10 cellular contexts compared by ENCODE assay signal in genomic region chr11:393219-394033, GRCh38. TPM values are rescaled to one million over a fixed set of nuclear protein-coding genes. Genes with fewer than 3 reads are reported as not detected.
DNase-seq lines count a peak whose midpoint lies in the region; ATAC-seq and TF ChIP-seq lines count a peak whose summit lies in the region.
"Had no signal": no experiment of that assay in that cellular context is flagged by ENCODE, and none has a peak within 500 bp of the region (broad histone marks: within the 10 kb centered on the region; RNA-seq: fewer than 3 reads in every experiment).

No MANE protein-coding gene starts in this region.

- peaks cover 6% of the 10 kb centered on the region for H3K4me1 Mint-ChIP-seq in type B pancreatic cell (ENCODE audit: unreplicated experiment)

- H3K27ac Mint-ChIP-seq in type B pancreatic cell, result peak overlapping the region; percentile 81

- no peak for ATAC-seq in GM19455 (IDR thresholded peaks at IDR 0.05; ENCODE audit: unreplicated experiment)

- TF ChIP-seq CTCF in fibroblast of villous mesenchyme (IDR thresholded peaks at IDR 0.05; ENCODE audit: insufficient read depth, low read depth, low read length) (no peak), type B pancreatic cell (conservative IDR thresholded peaks at IDR 0.05) (no peak), WERI-Rb-1 (IDR thresholded peaks at IDR 0.05; ENCODE audit: low read depth, low read length) (no peak)

- no peaks in the 10 kb centered on the region for H3K4me1 ChIP-seq in SJCRH30

- H3K4me3 ChIP-seq in SJCRH30 (no peak overlapping the region), fibroblast of villous mesenchyme (ENCODE audit: low read depth, low read length) (no peak overlapping the region), WERI-Rb-1 (ENCODE audit: low read depth, low read length) (no peak overlapping the region)
- H3K4me3 ChIP-seq: thoracic aorta had no signal

- H3K27me3 ChIP-seq in SJCRH30, result no peaks in the 10 kb centered on the region
- H3K27me3 ChIP-seq in WERI-Rb-1 (ENCODE audit: insufficient read depth, low read depth, severe bottlenecking), result no peaks in the 10 kb centered on the region

- H3K9me3 ChIP-seq in SJCRH30 (replicated peaks) (no peaks in the 10 kb centered on the region), WERI-Rb-1 (ENCODE audit: severe bottlenecking) (no peaks in the 10 kb centered on the region)
- H3K9me3 ChIP-seq: thoracic aorta had no signal

- no peaks in the 10 kb centered on the region for H3K9me3 Mint-ChIP-seq in type B pancreatic cell

- H3K4me3 Mint-ChIP-seq in type B pancreatic cell, result peak overlapping the region; percentile 78

- no peaks in the 10 kb centered on the region for H3K36me3 Mint-ChIP-seq in type B pancreatic cell

- no peaks in the 10 kb centered on the region for H3K27me3 Mint-ChIP-seq in type B pancreatic cell

- no peak overlapping the region for H3K27ac ChIP-seq in SJCRH30
- H3K27ac ChIP-seq in WERI-Rb-1, result no peak overlapping the region
- H3K27ac ChIP-seq: thoracic aorta had no signal

- no peaks in the 10 kb centered on the region for H3K36me3 ChIP-seq in SJCRH30
- no peaks in the 10 kb centered on the region for H3K36me3 ChIP-seq in WERI-Rb-1
- H3K36me3 ChIP-seq: thoracic aorta had no signal

- peak; percentile 41 for DNase-seq in activated naive CD4-positive, alpha-beta T cell treated with anti-CD3 and anti-CD28 coated beads, Interleukin-2, amount 50 U/mL, for 16 hours
- no peak for DNase-seq in activated naive CD4-positive, alpha-beta T cell (lab: John Stamatoyannopoulos, UW)
- DNase-seq in SJCRH30 (peak; percentile 41 to 50), fibroblast of villous mesenchyme (ENCODE audit: low read depth) (peak; percentile 70), type B pancreatic cell (ENCODE audit: extremely low spot score, unreplicated experiment) (no peak), WERI-Rb-1 (no peak), NCI-H446 (lab: John Stamatoyannopoulos, UW) (no peak)
- DNase-seq: NCI-H1105 treated with DMSO at 0.1 percent for 48 hours had no signal

RNA-seq across cellular contexts. Expression of gene PKP3, which starts 0.6 kb away (rescaled TPM):
- total RNA-seq in SJCRH30 (2014; rRNA removed; shearing (Covaris generic)), result 0.18 TPM in 1 of 2 replicates, not detected in the other
- total RNA-seq in fibroblast of villous mesenchyme (2.2 and 2.6 TPM in 2 replicates), type B pancreatic cell (ENCODE audit: low replicate concordance) (51.6 and 156 TPM in 2 replicates)

RNA-seq across cellular contexts. Expression of gene SIGIRR, which starts 21.4 kb away (rescaled TPM):
- total RNA-seq in SJCRH30 (2014; rRNA removed; shearing (Covaris generic)), result not detected in 2 replicates
- 10.8 and 14.5 TPM in 2 replicates for total RNA-seq in fibroblast of villous mesenchyme
- 36.2 and 44.0 TPM in 2 replicates for total RNA-seq in type B pancreatic cell (ENCODE audit: low replicate concordance)

RNA-seq across cellular contexts. Expression of gene B4GALNT4, which starts 24.1 kb away (rescaled TPM):
- 0.08 TPM in 1 of 2 replicates, not detected in the other for total RNA-seq in SJCRH30 (2014; rRNA removed; shearing (Covaris generic))
- total RNA-seq in fibroblast of villous mesenchyme, result 0.43 and 1.3 TPM in 2 replicates
- 95.0 and 185 TPM in 2 replicates for total RNA-seq in type B pancreatic cell (ENCODE audit: low replicate concordance)

RNA-seq across cellular contexts. Expression of gene ANO9, which starts 48.4 kb away (rescaled TPM):
- total RNA-seq in SJCRH30 (2014; rRNA removed; shearing (Covaris generic)), result 0.61 and 0.73 TPM in 2 replicates
- total RNA-seq in fibroblast of villous mesenchyme (not detected in 2 replicates), type B pancreatic cell (ENCODE audit: low replicate concordance) (25.3 and 66.6 TPM in 2 replicates)

RNA-seq across cellular contexts. Expression of gene PTDSS2, which starts 56.7 kb away (rescaled TPM):
- 30.9 and 34.4 TPM in 2 replicates for total RNA-seq in SJCRH30 (2014; rRNA removed; shearing (Covaris generic))
- total RNA-seq in fibroblast of villous mesenchyme (31.5 and 34.8 TPM in 2 replicates), type B pancreatic cell (ENCODE audit: low replicate concordance) (33.6 and 46.9 TPM in 2 replicates)

Comparison
In these comparisons a context has a peak if more than half of its experiments do, and no peak if none do; other contexts are left out.
1. DNase-seq: peak in activated naive CD4-positive, alpha-beta T cell treated with anti-CD3 and anti-CD28 coated beads, Interleukin-2, amount 50 U/mL, for 16 hours (single experiment), SJCRH30 (2 of 2) and fibroblast of villous mesenchyme (single experiment); none in activated naive CD4-positive, alpha-beta T cell (0 of 4), type B pancreatic cell (single experiment), WERI-Rb-1 (single experiment) and NCI-H446 (0 of 2).
2. RNA of gene PKP3, which starts 0.6 kb away (total RNA-seq): 51.6 to 156 TPM in type B pancreatic cell; 2.2 to 2.6 TPM in fibroblast of villous mesenchyme and 0.18 TPM in SJCRH30; every median in the first group is over 10 times any median in the second.
3. RNA of gene SIGIRR, which starts 21.4 kb away (total RNA-seq): 36.2 to 44.0 TPM in type B pancreatic cell and 10.8 to 14.5 TPM in fibroblast of villous mesenchyme; not detected in SJCRH30; every median in the first group is over 10 times any median in the second.
4. RNA of gene B4GALNT4, which starts 24.1 kb away (total RNA-seq): 95.0 to 185 TPM in type B pancreatic cell; 0.43 to 1.3 TPM in fibroblast of villous mesenchyme and 0.08 TPM in SJCRH30; every median in the first group is over 10 times any median in the second.